Comparison of ENCODE assay signal across 8 cellular contexts in the genomic region with DNA sequence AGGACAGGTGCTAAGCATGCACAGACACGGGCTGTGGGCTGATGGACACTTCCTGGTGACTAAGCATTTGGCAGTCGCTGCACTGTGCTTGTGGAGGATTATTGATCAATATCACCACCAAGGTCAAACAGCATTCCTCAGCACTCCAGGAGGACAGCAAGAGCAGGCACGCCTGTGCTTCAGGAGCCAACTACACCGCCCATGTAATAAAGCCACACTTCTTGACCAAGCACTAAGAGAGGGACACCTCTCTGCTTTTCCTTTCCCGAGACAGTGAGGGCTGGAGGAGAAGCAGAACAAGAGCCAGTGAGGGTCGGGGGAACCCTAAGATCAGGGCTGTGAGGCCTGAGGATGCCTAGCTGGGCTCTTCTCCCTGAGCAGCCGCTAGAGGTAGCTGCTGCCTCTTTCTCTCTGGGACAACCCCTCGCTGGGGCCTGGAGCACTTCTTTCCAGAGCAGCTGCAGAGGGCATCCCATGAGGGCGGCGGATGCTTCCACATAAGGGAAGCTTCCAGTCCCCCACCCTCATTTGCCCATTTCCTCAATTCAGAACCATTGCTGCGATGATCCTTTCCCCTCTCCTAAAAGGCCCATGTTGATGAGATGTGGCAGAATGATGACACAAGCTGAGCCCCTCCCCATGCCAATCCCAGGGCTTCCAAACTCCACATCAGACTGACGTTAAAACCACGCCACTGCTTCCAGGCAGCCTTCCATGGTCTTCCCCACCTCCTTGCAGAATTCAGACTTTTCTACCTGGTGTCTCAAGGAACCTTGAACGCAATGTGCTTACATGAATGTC. TPM values are rescaled to one million over a fixed set of nuclear protein-coding genes. Genes with fewer than 3 reads are reported as not detected.
DNase-seq lines count a peak whose midpoint lies in the region; ATAC-seq and TF ChIP-seq lines count a peak whose summit lies in the region.

No MANE protein-coding gene starts in this region.

- CTCF ChIA-PET in activated naive CD4-positive, alpha-beta T cell treated with anti-CD3 and anti-CD28 coated beads for 36 hours (lab: Charles Lee): interaction anchor here (0.6 to 5.2 kb wide), 17 partner anchors 10 to 507 kb away, joined by 3 to 51 read pairs (median 4); a partner anchor contains a TSS
- CTCF ChIA-PET in activated CD4-positive, alpha-beta T cell treated with anti-CD3 and anti-CD28 coated beads, Interleukin-2, amount 10 ng/mL, durations not matched to agents 7 days and 5 days (lab: Charles Lee): interaction anchor here (0.6 to 1.4 kb wide), 8 partner anchors 23 to 127 kb away, joined by 3 to 4 read pairs (median 3); no protein-coding TSS in a partner anchor

- TF ChIP-seq POLR2A in ovary (IDR thresholded peaks at IDR 0.05): no peak

- no peak overlapping the region for H3K4me3 ChIP-seq in ovary

- no peaks in the 10 kb centered on the region for H3K27me3 ChIP-seq in foreskin keratinocyte
- no peaks in the 10 kb centered on the region for H3K27me3 ChIP-seq in ovary

- no peaks in the 10 kb centered on the region for H3K27me3 Mint-ChIP-seq in activated naive CD4-positive, alpha-beta T cell treated with anti-CD3 and anti-CD28 coated beads for 36 hours (ENCODE audit: low read depth)
- H3K27me3 Mint-ChIP-seq in activated CD4-positive, alpha-beta T cell treated with anti-CD3 and anti-CD28 coated beads, Interleukin-2, amount 10 ng/mL, durations not matched to agents 7 days and 5 days: no peaks in the 10 kb centered on the region

- H3K27ac ChIP-seq in foreskin keratinocyte (no peak overlapping the region), ovary (no peak overlapping the region)

- H3K36me3 Mint-ChIP-seq in activated naive CD4-positive, alpha-beta T cell treated with anti-CD3 and anti-CD28 coated beads for 36 hours (ENCODE audit: low read depth): no peaks in the 10 kb centered on the region
- no peaks in the 10 kb centered on the region for H3K36me3 Mint-ChIP-seq in activated CD4-positive, alpha-beta T cell treated with anti-CD3 and anti-CD28 coated beads, Interleukin-2, amount 10 ng/mL, durations not matched to agents 7 days and 5 days (ENCODE audit: low read depth)

- peaks cover 4% of the 10 kb centered on the region for H3K4me1 ChIP-seq in foreskin keratinocyte
- peaks cover 2% of the 10 kb centered on the region for H3K4me1 ChIP-seq in ovary (ENCODE audit: insufficient read depth)

- no peak overlapping the region for H3K27ac Mint-ChIP-seq in activated naive CD4-positive, alpha-beta T cell treated with anti-CD3 and anti-CD28 coated beads for 36 hours
- H3K27ac Mint-ChIP-seq in activated CD4-positive, alpha-beta T cell treated with anti-CD3 and anti-CD28 coated beads, Interleukin-2, amount 10 ng/mL, durations not matched to agents 7 days and 5 days: no peak overlapping the region

- intact Hi-C loops in activated naive CD4-positive, alpha-beta T cell treated with anti-CD3 and anti-CD28 coated beads for 36 hours (cut with micrococcal nuclease): loop anchor here (1.0 kb wide), 2 partner anchors 46 to 122 kb away; no protein-coding TSS in a partner anchor
- intact Hi-C loops in ovary (cut with DNase I): loop anchor here in 3 of 4 donors (5.0 to 10.0 kb wide), 2 partner anchors 123 to 389 kb away; no protein-coding TSS in a partner anchor

- 38 to 42% (median 40%) methylated on average over 14 of the region's 14 CpGs for WGBS in ovary, 3 donors

- no peaks in the 10 kb centered on the region for H3K4me1 Mint-ChIP-seq in activated naive CD4-positive, alpha-beta T cell treated with anti-CD3 and anti-CD28 coated beads for 36 hours (ENCODE audit: low read depth)
- H3K4me1 Mint-ChIP-seq in activated CD4-positive, alpha-beta T cell treated with anti-CD3 and anti-CD28 coated beads, Interleukin-2, amount 10 ng/mL, durations not matched to agents 7 days and 5 days: no peaks in the 10 kb centered on the region

- ATAC-seq in foreskin keratinocyte: peak; percentile 85
- ATAC-seq in GM18858 (IDR thresholded peaks at IDR 0.05; ENCODE audit: unreplicated experiment): no peak

- POLR2A ChIA-PET in activated CD4-positive, alpha-beta T cell treated with anti-CD3 and anti-CD28 coated beads, Interleukin-2, amount 10 ng/mL, durations not matched to agents 7 days and 5 days (lab: Charles Lee): no interaction called here

- H3K4me3 Mint-ChIP-seq in activated naive CD4-positive, alpha-beta T cell treated with anti-CD3 and anti-CD28 coated beads for 36 hours: no peak overlapping the region
- H3K4me3 Mint-ChIP-seq in activated CD4-positive, alpha-beta T cell treated with anti-CD3 and anti-CD28 coated beads, Interleukin-2, amount 10 ng/mL, durations not matched to agents 7 days and 5 days: no peak overlapping the region

- no peak for TF ChIP-seq EP300 in ovary (IDR thresholded peaks at IDR 0.05)

- peak; percentile 63 for DNase-seq in activated naive CD4-positive, alpha-beta T cell treated with anti-CD3 and anti-CD28 coated beads for 36 hours
- no peak for DNase-seq in activated naive CD4-positive, alpha-beta T cell treated with Interleukin-2 at 50 U/mL for 16 hours
- DNase-seq in LoVo (ENCODE audit: low spot score) (peak; percentile 39), foreskin keratinocyte (peak; percentile 88 to 94), ovary (peak; percentile 42 to 70 (median 57)), DMS79 (lab: John Stamatoyannopoulos, UW) (no peak)
- DNase-seq in activated CD4-positive, alpha-beta T cell treated with anti-CD3 and anti-CD28 coated beads, Interleukin-2, amount 10 ng/mL, durations not matched to agents 7 days and 5 days: peak; percentile 28

- no peaks in the 10 kb centered on the region for H3K9me3 ChIP-seq in ovary

- H3K9me3 Mint-ChIP-seq in activated naive CD4-positive, alpha-beta T cell treated with anti-CD3 and anti-CD28 coated beads for 36 hours: no peaks in the 10 kb centered on the region
- H3K9me3 Mint-ChIP-seq in activated CD4-positive, alpha-beta T cell treated with anti-CD3 and anti-CD28 coated beads, Interleukin-2, amount 10 ng/mL, durations not matched to agents 7 days and 5 days: peaks cover 4% of the 10 kb centered on the region

- H3K36me3 ChIP-seq in ovary: no peaks in the 10 kb centered on the region

- TF ChIP-seq CTCF in foreskin keratinocyte (conservative IDR thresholded peaks at IDR 0.05) (peak; percentile 93), ovary (IDR thresholded peaks at IDR 0.05) (peak in 1 of 3 donors; percentile 30)

RNA-seq across cellular contexts. Expression of a gene that starts 19.1 kb away (rescaled TPM):
- total RNA-seq in activated naive CD4-positive, alpha-beta T cell treated with anti-CD3 and anti-CD28 coated beads for 36 hours: not detected
- not detected for total RNA-seq in activated CD4-positive, alpha-beta T cell treated with anti-CD3 and anti-CD28 coated beads, Interleukin-2, amount 10 ng/mL, durations not matched to agents 7 days and 5 days
- total RNA-seq in foreskin keratinocyte: 18.6 and 18.7 TPM in 2 replicates
- polyA plus RNA-seq in foreskin keratinocyte: 20.2 and 22.0 TPM in 2 replicates
- total RNA-seq in ovary: 1 to 10 TPM in 6 of 7 donors, under 1 TPM in 1; 0.12 to 5.2 (median 3.6) TPM
- polyA plus RNA-seq in ovary: 10 to 100 TPM in 1 of 2 donors, 1 to 10 TPM in 1; 3.0 to 11.5 TPM

RNA-seq across cellular contexts. Expression of a gene that starts 39.6 kb away (rescaled TPM):
- not detected for total RNA-seq in activated naive CD4-positive, alpha-beta T cell treated with anti-CD3 and anti-CD28 coated beads for 36 hours
- total RNA-seq in activated CD4-positive, alpha-beta T cell treated with anti-CD3 and anti-CD28 coated beads, Interleukin-2, amount 10 ng/mL, durations not matched to agents 7 days and 5 days: not detected
- total RNA-seq in foreskin keratinocyte: 0.54 and 0.71 TPM in 2 replicates
- 0.35 and 0.66 TPM in 2 replicates for polyA plus RNA-seq in foreskin keratinocyte
- total RNA-seq in ovary: 1 to 10 TPM in 1 of 7 donors, under 1 TPM in 3, not detected in 3; 0.13 to 1.1 (median 0.70) TPM
- polyA plus RNA-seq in ovary: under 1 TPM in 1 of 2 donors, not detected in 1; 0.88 TPM

RNA-seq across cellular contexts. Expression of a gene that starts 40.9 kb away (rescaled TPM):
- total RNA-seq in activated naive CD4-positive, alpha-beta T cell treated with anti-CD3 and anti-CD28 coated beads for 36 hours: not detected
- not detected for total RNA-seq in activated CD4-positive, alpha-beta T cell treated with anti-CD3 and anti-CD28 coated beads, Interleukin-2, amount 10 ng/mL, durations not matched to agents 7 days and 5 days
- total RNA-seq in foreskin keratinocyte: not detected in 2 replicates
- not detected in 2 replicates for polyA plus RNA-seq in foreskin keratinocyte
- total RNA-seq in ovary: 1 to 10 TPM in 1 of 7 donors, under 1 TPM in 4, not detected in 2; 0.07 to 6.7 (median 0.13) TPM
- polyA plus RNA-seq in ovary: under 1 TPM in 1 of 2 donors, not detected in 1; 0.08 TPM

Comparison
In these comparisons a context has a peak if more than half of its experiments do, and no peak if none do; other contexts are left out.
1. DNase-seq: peak in activated naive CD4-positive, alpha-beta T cell treated with anti-CD3 and anti-CD28 coated beads for 36 hours (single experiment), LoVo (single experiment), activated CD4-positive, alpha-beta T cell treated with anti-CD3 and anti-CD28 coated beads, Interleukin-2, amount 10 ng/mL, durations not matched to agents 7 days and 5 days (single experiment), foreskin keratinocyte (2 of 2) and ovary (5 of 5); none in activated naive CD4-positive, alpha-beta T cell treated with Interleukin-2 at 50 U/mL for 16 hours (single experiment) and DMS79 (single experiment).